8 cellular contexts compared by ENCODE assay signal in the genomic region with DNA sequence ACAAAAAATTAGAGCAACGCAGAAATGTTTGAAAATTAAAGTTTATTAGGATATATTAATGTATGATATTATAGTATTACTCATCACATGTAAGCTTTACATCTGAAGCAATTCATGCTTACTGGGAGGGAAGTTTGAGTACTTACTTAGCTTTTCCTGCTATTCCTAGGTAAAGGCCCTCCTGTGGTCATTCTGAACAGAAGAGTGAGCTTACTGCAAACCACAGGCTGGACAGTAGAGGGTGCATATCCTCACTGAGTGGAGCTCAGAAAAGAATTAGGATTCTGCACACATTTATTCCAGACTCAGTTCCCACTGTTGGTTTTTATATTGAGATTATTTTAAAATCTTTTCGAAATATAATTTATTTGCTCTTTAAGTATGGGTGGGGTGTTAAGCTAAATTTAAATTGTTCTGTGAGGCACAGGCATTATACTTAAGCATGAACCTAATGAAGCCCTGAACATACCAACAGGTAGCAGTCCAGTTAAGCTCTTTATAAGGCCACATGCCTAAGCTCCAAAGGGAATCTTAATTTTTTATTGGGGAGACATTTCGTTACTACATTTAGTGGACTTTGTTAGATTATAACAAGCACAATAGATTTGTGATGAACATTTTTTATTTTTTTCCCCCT. TPM values are rescaled to one million over a fixed set of nuclear protein-coding genes. Genes with fewer than 3 reads are reported as not detected.
DNase-seq lines count a peak whose midpoint lies in the region; ATAC-seq and TF ChIP-seq lines count a peak whose summit lies in the region.

No MANE protein-coding gene starts in this region.

- ATAC-seq in GM18909 (IDR thresholded peaks at IDR 0.05; ENCODE audit: poor library complexity, unreplicated experiment) (peak; percentile 50), left lung (peak; percentile 90), HG03108 (IDR thresholded peaks at IDR 0.05; ENCODE audit: unreplicated experiment) (no peak), GM19463 (IDR thresholded peaks at IDR 0.05; ENCODE audit: unreplicated experiment) (no peak)

- DNase-seq in AG08395 (ENCODE audit: low spot score) = peak; percentile 75
- DNase-seq in NCI-H226 = peak; percentile 45
- peak; percentile 56 to 82 for DNase-seq in T47D (ENCODE audit: low read depth in 1 of 2, low spot score in 1 of 2)
- DNase-seq in left lung = no peak
- no peak for DNase-seq in stimulated activated CD4-positive, alpha-beta T cell treated with anti-CD3 and anti-CD28 coated beads, Interleukin-2, amount 100 ng/mL, for 24 hours

- H3K36me3 ChIP-seq in left lung = peaks cover 3 to 100% of the 10 kb centered on the region in 2 donors

- TF ChIP-seq CTCF in left lung (IDR thresholded peaks at IDR 0.05) = peak in 1 of 2 donors; percentile 28

- H3K9me3 ChIP-seq in left lung = no peaks in the 10 kb centered on the region

- no peaks in the 10 kb centered on the region for H3K27me3 ChIP-seq in left lung

- H3K4me1 ChIP-seq in left lung = no peaks in the 10 kb centered on the region

- intact Hi-C loops in left lung (cut with DNase I) = no loop called here

- no peak overlapping the region for H3K4me3 ChIP-seq in left lung

- H3K27ac ChIP-seq in left lung = no peak overlapping the region

- in situ Hi-C loops in T47D (cut with HindIII; ENCODE audit: low pct_unique_long_range_greater_than_20kb, low sequenced_read_pairs) = no loop called here

RNA-seq across cellular contexts. Expression of a gene that starts 10.2 kb away (rescaled TPM):
- 10 to 100 TPM; 28.4 to 36.8 TPM for total RNA-seq in left lung

RNA-seq across cellular contexts. Expression of a gene that starts 35.4 kb away (rescaled TPM):
- total RNA-seq in left lung = 100 to 1,000 TPM; 168 to 169 TPM

Comparison
In these comparisons a context has a peak if more than half of its experiments do, and no peak if none do; other contexts are left out.
1. DNase-seq: peak in AG08395 (single experiment), NCI-H226 (single experiment) and T47D (2 of 2); none in left lung (0 of 2) and stimulated activated CD4-positive, alpha-beta T cell treated with anti-CD3 and anti-CD28 coated beads, Interleukin-2, amount 100 ng/mL, for 24 hours (0 of 2).
2. ATAC-seq: peak in GM18909 (single experiment) and left lung (single experiment); none in HG03108 (single experiment) and GM19463 (single experiment).